ENCODE assay signal across 8 cellular contexts in genomic region chr9:134698587-134699342, GRCh38. TPM values are rescaled to one million over a fixed set of nuclear protein-coding genes. Genes with fewer than 3 reads are reported as not detected.
DNase-seq lines count a peak whose midpoint lies in the region; ATAC-seq, FAIRE-seq and TF ChIP-seq lines count a peak whose summit lies in the region.

No MANE protein-coding gene starts in this region.

- no peak overlapping the region for H2AFZ ChIP-seq in osteoblast (ENCODE audit: low read length)

- H3K36me3 ChIP-seq in osteoblast (ENCODE audit: insufficient read depth, low read length): peaks cover 62% of the 10 kb centered on the region

- no peak overlapping the region for H3K27ac ChIP-seq in osteoblast (ENCODE audit: low read depth, low read length)

- H4K20me1 ChIP-seq in osteoblast (ENCODE audit: insufficient read depth, low read length): peaks cover 86% of the 10 kb centered on the region

- peak in 1 of 2 donors; percentile 62 for ATAC-seq in activated T-cell treated with anti-CD3 and anti-CD28 coated beads, Interleukin-2, amount 50 U/mL, for 4 hours
- ATAC-seq in HG03175 (IDR thresholded peaks at IDR 0.05; ENCODE audit: unreplicated experiment): no peak

- peaks cover 92% of the 10 kb centered on the region for H3K79me2 ChIP-seq in osteoblast (ENCODE audit: insufficient read depth, low read length)

- no peaks in the 10 kb centered on the region for H3K9me3 Mint-ChIP-seq in activated T-cell treated with anti-CD3 and anti-CD28 coated beads, Interleukin-2, amount 50 U/mL, for 4 hours

- FAIRE-seq in GM18507 (lab: Jason Lieb, UNC): peak; percentile 29

- DNase-seq in AG09309 (ENCODE audit: low read depth) (no peak), GM18507 (ENCODE audit: extremely low spot score, insufficient read length, low read depth) (peak; percentile 54), NCI-H82 (lab: John Stamatoyannopoulos, UW) (peak; percentile 84), germinal center (ENCODE audit: low spot score) (peak; percentile 70), osteoblast (ENCODE audit: insufficient read length, low spot score, missing footprints) (peak; percentile 98), GF-D8 (lab: John Stamatoyannopoulos, UW) (no peak)
- peak; percentile 16 for DNase-seq in activated T-cell treated with anti-CD3 and anti-CD28 coated beads, Interleukin-2, amount 50 U/mL, for 4 hours

- no peaks in the 10 kb centered on the region for H3K27me3 ChIP-seq in osteoblast (ENCODE audit: insufficient read depth, low read length)

- H3K27me3 Mint-ChIP-seq in activated T-cell treated with anti-CD3 and anti-CD28 coated beads, Interleukin-2, amount 50 U/mL, for 4 hours (ENCODE audit: low read depth): no peaks in the 10 kb centered on the region

- H3K4me1 ChIP-seq in osteoblast (ENCODE audit: insufficient read depth, low read length): no peaks in the 10 kb centered on the region

- H3K9me3 ChIP-seq in osteoblast (ENCODE audit: low read depth, low read length): no peaks in the 10 kb centered on the region

- H3K4me2 ChIP-seq in osteoblast (ENCODE audit: insufficient read depth, low read length): no peak overlapping the region

- peak; percentile 79 for TF ChIP-seq CTCF in AG09309 (IDR thresholded peaks at IDR 0.05; ENCODE audit: control insufficient read depth, insufficient read depth, low read depth, low read length, missing control alignments)
- TF ChIP-seq CTCF in osteoblast (IDR thresholded peaks at IDR 0.05; ENCODE audit: extremely low read depth, low read depth, low read length): peak; percentile 68

- no peaks in the 10 kb centered on the region for H3K4me1 Mint-ChIP-seq in activated T-cell treated with anti-CD3 and anti-CD28 coated beads, Interleukin-2, amount 50 U/mL, for 4 hours (ENCODE audit: low read depth)

- no peak overlapping the region for H3K4me3 Mint-ChIP-seq in activated T-cell treated with anti-CD3 and anti-CD28 coated beads, Interleukin-2, amount 50 U/mL, for 4 hours

- H3K4me3 ChIP-seq in AG09309 (ENCODE audit: control insufficient read depth, low read depth, low read length) (no peak overlapping the region), osteoblast (ENCODE audit: insufficient read depth, low read length) (no peak overlapping the region)

- no peaks in the 10 kb centered on the region for H3K36me3 Mint-ChIP-seq in activated T-cell treated with anti-CD3 and anti-CD28 coated beads, Interleukin-2, amount 50 U/mL, for 4 hours (ENCODE audit: insufficient read depth)

RNA-seq across cellular contexts. Expression of gene COL5A1, which starts 57.2 kb away (rescaled TPM):
- under 1 TPM; 0.14 to 0.30 (median 0.21) TPM for total RNA-seq in activated T-cell treated with anti-CD3 and anti-CD28 coated beads, Interleukin-2, amount 50 U/mL, for 4 hours
- 571 and 801 TPM in 2 replicates for total RNA-seq in osteoblast

Comparison
In these comparisons a context has a peak if more than half of its experiments do, and no peak if none do; other contexts are left out.
1. DNase-seq: peak in GM18507 (single experiment), NCI-H82 (single experiment), activated T-cell treated with anti-CD3 and anti-CD28 coated beads, Interleukin-2, amount 50 U/mL, for 4 hours (single experiment), germinal center (single experiment) and osteoblast (single experiment); none in AG09309 (single experiment) and GF-D8 (single experiment).
2. RNA of gene COL5A1, which starts 57.2 kb away (total RNA-seq): 571 to 801 TPM in osteoblast; 0.14 to 0.30 TPM in activated T-cell treated with anti-CD3 and anti-CD28 coated beads, Interleukin-2, amount 50 U/mL, for 4 hours; every median in the first group is over 100 times any median in the second.